20 cellular contexts compared by ENCODE assay signal in genomic region chr18:76428396-76429261, GRCh38.
DNase-seq lines count a peak whose midpoint lies in the region; ATAC-seq, FAIRE-seq and TF ChIP-seq lines count a peak whose summit lies in the region.
"Had no signal": no experiment of that assay in that cellular context is flagged by ENCODE, and none has a peak within 500 bp of the region (broad histone marks: within the 10 kb centered on the region; RNA-seq: fewer than 3 reads in every experiment).

No MANE protein-coding gene starts in this region.

- in situ Hi-C loops in brain microvascular endothelial cell (cut with HindIII; ENCODE audit: low pct_ligation_motif_present, low sequenced_read_pairs) = no loop called here

- peaks cover 10% of the 10 kb centered on the region for H3K4me1 Mint-ChIP-seq in activated T-helper 17 cell treated with anti-CD3 and anti-CD28 coated beads, Interleukin-2, amount 50 U/mL, for 72 hours

- no peaks in the 10 kb centered on the region for H3K27me3 Mint-ChIP-seq in activated T-helper 17 cell treated with anti-CD3 and anti-CD28 coated beads, Interleukin-2, amount 50 U/mL, for 72 hours
- H3K27me3 Mint-ChIP-seq: activated naive CD4-positive, alpha-beta T cell treated with anti-CD3 and anti-CD28 coated beads, Interleukin-2, amount 10 ng/mL, durations not matched to agents 7 days and 5 days; stimulated activated naive B cell treated with anti-CD40 and anti-IgM and Interleukin-4, amounts not matched to agents 10 μg/mL and 1 μg/mL and 100 μg/mL, for 72 hours had no signal

- H3K4me3 ChIP-seq in brain microvascular endothelial cell (ENCODE audit: low read depth, low read length) (no peak overlapping the region), kidney (ENCODE audit: low read length in 2 of 2) (no peak overlapping the region), suprapubic skin (no peak overlapping the region)
- H3K4me3 ChIP-seq: esophagus squamous epithelium, SJCRH30 had no signal

- ATAC-seq in GM21737 (IDR thresholded peaks at IDR 0.05; ENCODE audit: unreplicated experiment) (no peak), HG03097 (IDR thresholded peaks at IDR 0.05; ENCODE audit: low FRiP score, unreplicated experiment) (no peak)
- no peak for ATAC-seq in activated T-helper 17 cell treated with anti-CD3 and anti-CD28 coated beads, Interleukin-2, amount 50 U/mL, for 72 hours (replicated peaks)
- ATAC-seq: stimulated activated naive B cell treated with anti-CD40 and anti-IgM and Interleukin-4, amounts not matched to agents 10 μg/mL and 1 μg/mL and 100 μg/mL, for 72 hours had no signal

- WGBS in suprapubic skin = 73% methylated on average over 14 of the region's 15 CpGs

- no peak overlapping the region for H3K4me3 Mint-ChIP-seq in activated T-helper 17 cell treated with anti-CD3 and anti-CD28 coated beads, Interleukin-2, amount 50 U/mL, for 72 hours
- H3K4me3 Mint-ChIP-seq: activated naive CD4-positive, alpha-beta T cell treated with anti-CD3 and anti-CD28 coated beads, Interleukin-2, amount 10 ng/mL, durations not matched to agents 7 days and 5 days; stimulated activated naive B cell treated with anti-CD40 and anti-IgM and Interleukin-4, amounts not matched to agents 10 μg/mL and 1 μg/mL and 100 μg/mL, for 72 hours had no signal

- H3K36me3 ChIP-seq in brain microvascular endothelial cell (replicated peaks) = no peaks in the 10 kb centered on the region
- no peaks in the 10 kb centered on the region for H3K36me3 ChIP-seq in kidney (ENCODE audit: control insufficient read depth in 1 of 2, insufficient read depth in 2 of 2, low read length in 2 of 2)
- H3K36me3 ChIP-seq in suprapubic skin = peaks cover 14% of the 10 kb centered on the region
- H3K36me3 ChIP-seq: SJCRH30 had no signal

- H3K9me3 ChIP-seq in kidney (ENCODE audit: control insufficient read depth in 1 of 2, low read length in 2 of 2) (no peaks in the 10 kb centered on the region), suprapubic skin (no peaks in the 10 kb centered on the region)
- H3K9me3 ChIP-seq: esophagus squamous epithelium, SJCRH30 had no signal

- no peaks in the 10 kb centered on the region for H3K9me3 Mint-ChIP-seq in activated T-helper 17 cell treated with anti-CD3 and anti-CD28 coated beads, Interleukin-2, amount 50 U/mL, for 72 hours
- H3K9me3 Mint-ChIP-seq: activated naive CD4-positive, alpha-beta T cell treated with anti-CD3 and anti-CD28 coated beads, Interleukin-2, amount 10 ng/mL, durations not matched to agents 7 days and 5 days; stimulated activated naive B cell treated with anti-CD40 and anti-IgM and Interleukin-4, amounts not matched to agents 10 μg/mL and 1 μg/mL and 100 μg/mL, for 72 hours had no signal

- DNase-seq in EH (ENCODE audit: low read depth) (peak; percentile 50), brain microvascular endothelial cell (peak; percentile 22), kidney (peak; percentile 47), suprapubic skin (ENCODE audit: low spot score in 2 of 2) (no peak), NCI-H146 (lab: John Stamatoyannopoulos, UW) (no peak)
- DNase-seq: activated naive CD4-positive, alpha-beta T cell treated with anti-CD3 and anti-CD28 coated beads, Interleukin-2, amount 10 ng/mL, durations not matched to agents 7 days and 5 days; COR-L47; esophagus squamous epithelium; GOT3; NCI-H1105 treated with DMSO at 0.1 percent for 48 hours; SJCRH30; stimulated activated naive B cell treated with anti-CD40 and anti-IgM and Interleukin-4, amounts not matched to agents 10 μg/mL and 1 μg/mL and 100 μg/mL, for 72 hours; T-helper 9 cell had no signal

- TF ChIP-seq POLR2A in suprapubic skin (IDR thresholded peaks at IDR 0.05) = no peak

- intact Hi-C loops in kidney (cut with DNase I) = no loop called here

- H3K4me1 ChIP-seq in kidney (ENCODE audit: control insufficient read depth in 1 of 2, insufficient read depth in 1 of 2, low read depth in 1 of 2, low read length in 2 of 2) = peaks cover 0 to 3% of the 10 kb centered on the region in 2 donors
- peaks cover 31% of the 10 kb centered on the region for H3K4me1 ChIP-seq in suprapubic skin
- H3K4me1 ChIP-seq: parathyroid adenoma, SJCRH30 had no signal

- H3K9ac ChIP-seq in kidney (ENCODE audit: low read length in 2 of 2) = no peak overlapping the region
- H3K9ac ChIP-seq: KMS-11, parathyroid adenoma had no signal

- TF ChIP-seq CTCF in brain microvascular endothelial cell (IDR thresholded peaks at IDR 0.05; ENCODE audit: low read depth, low read length, missing control alignments) = no peak
- TF ChIP-seq CTCF in kidney (IDR thresholded peaks at IDR 0.05; ENCODE audit: borderline replicate concordance, extremely low read depth, insufficient read depth) = no peak
- TF ChIP-seq CTCF in suprapubic skin (IDR thresholded peaks at IDR 0.05) = no peak

- H3K27me3 ChIP-seq in brain microvascular endothelial cell (replicated peaks) (no peaks in the 10 kb centered on the region), suprapubic skin (no peaks in the 10 kb centered on the region)
- H3K27me3 ChIP-seq: esophagus squamous epithelium, SJCRH30 had no signal

- FAIRE-seq in kidney (lab: Jason Lieb, UNC) = no peak
- FAIRE-seq: G401.6, GM12892 had no signal

- no peak for TF ChIP-seq EP300 in suprapubic skin (IDR thresholded peaks at IDR 0.05)

- H3K36me3 Mint-ChIP-seq in activated T-helper 17 cell treated with anti-CD3 and anti-CD28 coated beads, Interleukin-2, amount 50 U/mL, for 72 hours (ENCODE audit: low read depth) = peaks cover 8% of the 10 kb centered on the region
- H3K36me3 Mint-ChIP-seq: activated naive CD4-positive, alpha-beta T cell treated with anti-CD3 and anti-CD28 coated beads, Interleukin-2, amount 10 ng/mL, durations not matched to agents 7 days and 5 days had no signal

- no peak overlapping the region for H3K27ac ChIP-seq in brain microvascular endothelial cell
- H3K27ac ChIP-seq in kidney (ENCODE audit: low read depth in 2 of 2, low read length in 2 of 2) = no peak overlapping the region
- peak overlapping the region; percentile 68 for H3K27ac ChIP-seq in suprapubic skin
- H3K27ac ChIP-seq: KMS-11, parathyroid adenoma, SJCRH30 had no signal

- H3K27ac Mint-ChIP-seq in activated T-helper 17 cell treated with anti-CD3 and anti-CD28 coated beads, Interleukin-2, amount 50 U/mL, for 72 hours = no peak overlapping the region
- H3K27ac Mint-ChIP-seq: activated naive CD4-positive, alpha-beta T cell treated with anti-CD3 and anti-CD28 coated beads, Interleukin-2, amount 10 ng/mL, durations not matched to agents 7 days and 5 days; stimulated activated naive B cell treated with anti-CD40 and anti-IgM and Interleukin-4, amounts not matched to agents 10 μg/mL and 1 μg/mL and 100 μg/mL, for 72 hours had no signal

Comparison
In these comparisons a context has a peak if more than half of its experiments do, and no peak if none do; other contexts are left out.
1. DNase-seq: peak in EH (single experiment), brain microvascular endothelial cell (single experiment) and kidney (single experiment); none in suprapubic skin (0 of 2) and NCI-H146 (single experiment).